ENCODE assay signal across 13 cellular contexts in the genomic region with DNA sequence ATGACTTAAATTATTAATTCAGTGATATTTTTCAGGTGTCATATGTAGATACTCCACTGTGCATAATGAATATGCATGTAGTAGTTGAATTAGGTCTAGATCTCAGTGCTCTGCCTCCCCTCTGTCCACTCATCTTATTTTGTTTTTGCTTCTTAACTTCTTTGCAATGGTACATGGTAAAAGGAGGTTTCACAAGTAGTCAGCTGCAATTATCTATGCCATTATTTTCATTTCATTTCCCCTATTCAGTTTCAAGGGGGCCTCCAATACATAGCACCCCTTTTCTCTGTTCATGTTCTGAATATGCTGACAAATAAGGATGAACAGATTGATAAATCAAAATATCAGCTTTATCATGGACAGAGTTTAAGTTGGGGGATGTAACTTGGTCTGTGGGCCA.
DNase-seq lines count a peak whose midpoint lies in the region; ATAC-seq and TF ChIP-seq lines count a peak whose summit lies in the region.
"Had no signal": no experiment of that assay in that cellular context is flagged by ENCODE, and none has a peak within 500 bp of the region (broad histone marks: within the 10 kb centered on the region; RNA-seq: fewer than 3 reads in every experiment).

No MANE protein-coding gene starts in this region.

- H3K4me3 Mint-ChIP-seq in WTC11 = no peak overlapping the region

- H3K9me3 Mint-ChIP-seq in WTC11 = peaks cover 32% of the 10 kb centered on the region

- no peak overlapping the region for H3K9ac ChIP-seq in SU-DHL-6 (ENCODE audit: low read length)

- intact Hi-C loops in right cardiac atrium (cut with DNase I) = no loop called here
- intact Hi-C loops in breast epithelium (cut with DNase I; ENCODE audit: low total_unique reads) = no loop called here

- H3K36me3 ChIP-seq in right atrium auricular region (no peaks in the 10 kb centered on the region), SU-DHL-6 (ENCODE audit: low read length) (no peaks in the 10 kb centered on the region), breast epithelium (no peaks in the 10 kb centered on the region)
- H3K36me3 ChIP-seq: HAP-1 had no signal

- peak overlapping the region; percentile 23 for H2AFZ ChIP-seq in SU-DHL-6 (ENCODE audit: low read depth, low read length, severe bottlenecking)

- CTCF ChIA-PET in WTC11 (lab: Charles Lee) = no interaction called here

- H3K4me3 ChIP-seq in right atrium auricular region = no peak overlapping the region
- no peak overlapping the region for H3K4me3 ChIP-seq in right cardiac atrium (ENCODE audit: low read length)
- no peak overlapping the region for H3K4me3 ChIP-seq in SU-DHL-6 (ENCODE audit: insufficient read depth, low read length, poor library complexity, severe bottlenecking)
- no peak overlapping the region for H3K4me3 ChIP-seq in breast epithelium
- H3K4me3 ChIP-seq: HAP-1 had no signal

- H3K27ac ChIP-seq in right atrium auricular region = peak overlapping the region; percentile 29 to 79
- H3K27ac ChIP-seq in right cardiac atrium (ENCODE audit: low read length) = no peak overlapping the region
- H3K27ac ChIP-seq in SU-DHL-6 (ENCODE audit: low read depth, low read length) = no peak overlapping the region
- H3K27ac ChIP-seq in breast epithelium = no peak overlapping the region
- H3K27ac ChIP-seq: C4-2B had no signal

- ATAC-seq in right cardiac atrium = no peak
- peak; percentile 78 for ATAC-seq in GM21526 (IDR thresholded peaks at IDR 0.05; ENCODE audit: low FRiP score, unreplicated experiment)
- no peak for ATAC-seq in WTC11

- no peaks in the 10 kb centered on the region for H4K20me1 ChIP-seq in SU-DHL-6 (ENCODE audit: low read depth, low read length)

- H3F3A ChIP-seq in SU-DHL-6 (ENCODE audit: insufficient read depth) = no peaks in the 10 kb centered on the region

- no peaks in the 10 kb centered on the region for H3K27me3 Mint-ChIP-seq in WTC11 (ENCODE audit: low read depth)

- H3K79me2 ChIP-seq in SU-DHL-6 (ENCODE audit: insufficient read depth, low read length) = no peaks in the 10 kb centered on the region

- DNase-seq in right atrium auricular region (ENCODE audit: low spot score) (no peak), right cardiac atrium (no peak), EL (no peak), WTC11 (ENCODE audit: low spot score) (no peak), breast epithelium (ENCODE audit: low spot score in 2 of 2) (no peak)
- DNase-seq in stimulated activated CD4-positive, alpha-beta T cell treated with anti-CD3 and anti-CD28 coated beads, Interleukin-15, amount 100 ng/mL, for 24 hours = no peak
- DNase-seq: NCI-H1930, NCI-H2171, SIG-M5 had no signal

- H3K27me3 ChIP-seq in right atrium auricular region = no peaks in the 10 kb centered on the region
- H3K27me3 ChIP-seq in right cardiac atrium (ENCODE audit: control insufficient read depth, insufficient read depth) = no peaks in the 10 kb centered on the region
- no peaks in the 10 kb centered on the region for H3K27me3 ChIP-seq in SU-DHL-6 (ENCODE audit: low read length)
- H3K27me3 ChIP-seq in breast epithelium = no peaks in the 10 kb centered on the region

- no peak for TF ChIP-seq CTCF in right atrium auricular region (IDR thresholded peaks at IDR 0.05)
- TF ChIP-seq CTCF in SU-DHL-6 (IDR thresholded peaks at IDR 0.05; ENCODE audit: insufficient read depth, low read length, poor library complexity, severe bottlenecking) = no peak
- TF ChIP-seq CTCF in WTC11 (IDR thresholded peaks at IDR 0.05) = no peak
- TF ChIP-seq CTCF in breast epithelium (IDR thresholded peaks at IDR 0.05) = no peak

- peaks cover 0 to 8% of the 10 kb centered on the region in 2 donors for H3K4me1 ChIP-seq in right atrium auricular region
- no peaks in the 10 kb centered on the region for H3K4me1 ChIP-seq in right cardiac atrium (ENCODE audit: control insufficient read depth, insufficient read depth, low read length)
- no peaks in the 10 kb centered on the region for H3K4me1 ChIP-seq in breast epithelium
- H3K4me1 ChIP-seq: HAP-1 had no signal

- H3K9me3 ChIP-seq in right atrium auricular region (peaks cover 3 to 13% of the 10 kb centered on the region in 2 donors), right cardiac atrium (ENCODE audit: control insufficient read depth, low read length) (no peaks in the 10 kb centered on the region), SU-DHL-6 (ENCODE audit: insufficient read depth, low read length) (peaks cover 11% of the 10 kb centered on the region; the same call in 1 of the 2 replicates), breast epithelium (peaks cover 6 to 12% of the 10 kb centered on the region in 2 donors)

- H3K9me2 ChIP-seq in SU-DHL-6 (replicated peaks; ENCODE audit: insufficient read depth, low read length) = no peaks in the 10 kb centered on the region

- POLR2A ChIA-PET in WTC11 (lab: Charles Lee) = interaction anchor here (0.6 kb wide), 1 partner anchor 939 kb away, joined by 3 read pairs; no protein-coding TSS in a partner anchor

- H3K36me3 Mint-ChIP-seq in WTC11 = peaks cover 32% of the 10 kb centered on the region

- H3K4me2 ChIP-seq in SU-DHL-6 (ENCODE audit: low read depth, low read length, poor library complexity, severe bottlenecking) = no peak overlapping the region

- TF ChIP-seq POLR2A in breast epithelium (IDR thresholded peaks at IDR 0.05) = no peak

- H3K27ac Mint-ChIP-seq in WTC11 = no peak overlapping the region

- H3K4me1 Mint-ChIP-seq in WTC11 = peaks cover 35% of the 10 kb centered on the region

TF ChIP-seq in WTC11, 78 proteins besides CTCF, POLR2A, EP300 and RAD21 (continues in another document):
- no peak for TF ChIP-seq ZNF121 (CRISPR knock-in tag; IDR thresholded peaks at IDR 0.05)
- no peak for TF ChIP-seq SMAD4 (CRISPR knock-in tag; IDR thresholded peaks at IDR 0.05)
- no peak for TF ChIP-seq NFATC4 (CRISPR knock-in tag; IDR thresholded peaks at IDR 0.05)
- no peak for TF ChIP-seq ZNF423 (CRISPR knock-in tag; IDR thresholded peaks at IDR 0.05)
- TF ChIP-seq SOX15 (CRISPR knock-in tag; IDR thresholded peaks at IDR 0.05) = no peak
- no peak for TF ChIP-seq CREM (CRISPR knock-in tag; IDR thresholded peaks at IDR 0.05)
- TF ChIP-seq ESRRA (CRISPR knock-in tag; IDR thresholded peaks at IDR 0.05; ENCODE audit: borderline replicate concordance) = no peak
- no peak for TF ChIP-seq ZNF396 (CRISPR knock-in tag; IDR thresholded peaks at IDR 0.05; ENCODE audit: borderline replicate concordance)
- no peak for TF ChIP-seq CBFB (CRISPR knock-in tag; IDR thresholded peaks at IDR 0.05; ENCODE audit: low read depth)
- TF ChIP-seq MXD4 (CRISPR knock-in tag; IDR thresholded peaks at IDR 0.05; ENCODE audit: borderline replicate concordance) = no peak
- no peak for TF ChIP-seq TEAD1 (CRISPR knock-in tag; IDR thresholded peaks at IDR 0.05)
- TF ChIP-seq, protein P1, sequence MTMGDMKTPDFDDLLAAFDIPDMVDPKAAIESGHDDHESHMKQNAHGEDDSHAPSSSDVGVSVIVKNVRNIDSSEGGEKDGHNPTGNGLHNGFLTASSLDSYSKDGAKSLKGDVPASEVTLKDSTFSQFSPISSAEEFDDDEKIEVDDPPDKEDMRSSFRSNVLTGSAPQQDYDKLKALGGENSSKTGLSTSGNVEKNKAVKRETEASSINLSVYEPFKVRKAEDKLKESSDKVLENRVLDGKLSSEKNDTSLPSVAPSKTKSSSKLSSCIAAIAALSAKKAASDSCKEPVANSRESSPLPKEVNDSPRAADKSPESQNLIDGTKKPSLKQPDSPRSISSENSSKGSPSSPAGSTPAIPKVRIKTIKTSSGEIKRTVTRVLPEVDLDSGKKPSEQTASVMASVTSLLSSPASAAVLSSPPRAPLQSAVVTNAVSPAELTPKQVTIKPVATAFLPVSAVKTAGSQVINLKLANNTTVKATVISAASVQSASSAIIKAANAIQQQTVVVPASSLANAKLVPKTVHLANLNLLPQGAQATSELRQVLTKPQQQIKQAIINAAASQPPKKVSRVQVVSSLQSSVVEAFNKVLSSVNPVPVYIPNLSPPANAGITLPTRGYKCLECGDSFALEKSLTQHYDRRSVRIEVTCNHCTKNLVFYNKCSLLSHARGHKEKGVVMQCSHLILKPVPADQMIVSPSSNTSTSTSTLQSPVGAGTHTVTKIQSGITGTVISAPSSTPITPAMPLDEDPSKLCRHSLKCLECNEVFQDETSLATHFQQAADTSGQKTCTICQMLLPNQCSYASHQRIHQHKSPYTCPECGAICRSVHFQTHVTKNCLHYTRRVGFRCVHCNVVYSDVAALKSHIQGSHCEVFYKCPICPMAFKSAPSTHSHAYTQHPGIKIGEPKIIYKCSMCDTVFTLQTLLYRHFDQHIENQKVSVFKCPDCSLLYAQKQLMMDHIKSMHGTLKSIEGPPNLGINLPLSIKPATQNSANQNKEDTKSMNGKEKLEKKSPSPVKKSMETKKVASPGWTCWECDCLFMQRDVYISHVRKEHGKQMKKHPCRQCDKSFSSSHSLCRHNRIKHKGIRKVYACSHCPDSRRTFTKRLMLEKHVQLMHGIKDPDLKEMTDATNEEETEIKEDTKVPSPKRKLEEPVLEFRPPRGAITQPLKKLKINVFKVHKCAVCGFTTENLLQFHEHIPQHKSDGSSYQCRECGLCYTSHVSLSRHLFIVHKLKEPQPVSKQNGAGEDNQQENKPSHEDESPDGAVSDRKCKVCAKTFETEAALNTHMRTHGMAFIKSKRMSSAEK (CRISPR knock-in tag; IDR thresholded peaks at IDR 0.05; ENCODE audit: borderline replicate concordance) = no peak
- TF ChIP-seq, protein P2, sequence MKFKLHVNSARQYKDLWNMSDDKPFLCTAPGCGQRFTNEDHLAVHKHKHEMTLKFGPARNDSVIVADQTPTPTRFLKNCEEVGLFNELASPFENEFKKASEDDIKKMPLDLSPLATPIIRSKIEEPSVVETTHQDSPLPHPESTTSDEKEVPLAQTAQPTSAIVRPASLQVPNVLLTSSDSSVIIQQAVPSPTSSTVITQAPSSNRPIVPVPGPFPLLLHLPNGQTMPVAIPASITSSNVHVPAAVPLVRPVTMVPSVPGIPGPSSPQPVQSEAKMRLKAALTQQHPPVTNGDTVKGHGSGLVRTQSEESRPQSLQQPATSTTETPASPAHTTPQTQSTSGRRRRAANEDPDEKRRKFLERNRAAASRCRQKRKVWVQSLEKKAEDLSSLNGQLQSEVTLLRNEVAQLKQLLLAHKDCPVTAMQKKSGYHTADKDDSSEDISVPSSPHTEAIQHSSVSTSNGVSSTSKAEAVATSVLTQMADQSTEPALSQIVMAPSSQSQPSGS (CRISPR knock-in tag; IDR thresholded peaks at IDR 0.05; ENCODE audit: borderline replicate concordance, low read depth) = no peak

Comparison
In these comparisons a context has a peak if more than half of its experiments do, and no peak if none do; other contexts are left out.
1. H3K27ac ChIP-seq: peak in right atrium auricular region (2 of 2); none in right cardiac atrium (single experiment), SU-DHL-6 (single experiment) and breast epithelium (0 of 2).